9 cellular contexts compared by ENCODE assay signal in the genomic region with DNA sequence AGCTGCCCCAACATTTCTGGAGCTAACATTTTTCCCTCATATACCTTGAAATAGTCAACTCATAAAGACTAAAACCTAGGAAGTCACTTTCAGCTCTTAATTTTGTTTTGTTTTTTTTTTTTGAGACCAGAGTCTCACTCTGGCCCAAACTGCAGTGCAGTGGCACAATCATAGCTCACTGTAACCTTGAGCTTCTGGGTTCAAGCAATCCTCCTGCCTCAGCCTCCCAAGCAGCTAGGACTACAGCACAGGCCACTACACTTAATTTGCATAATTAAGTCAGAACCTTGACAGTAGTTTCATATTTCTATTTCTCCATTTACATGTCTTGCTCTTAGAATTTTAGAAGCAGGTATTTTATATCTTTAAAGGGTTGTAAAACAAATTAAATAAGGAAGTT.
"Had no signal": no experiment of that assay in that cellular context is flagged by ENCODE, and none has a peak within 500 bp of the region (broad histone marks: within the 10 kb centered on the region; RNA-seq: fewer than 3 reads in every experiment).

No MANE protein-coding gene starts in this region.

- H3K36me3 ChIP-seq: ascending aorta, left lung, ovary, stomach, thoracic aorta had no signal

- H3K9me3 ChIP-seq: ascending aorta, left lung, ovary, stomach, thoracic aorta had no signal

- H3K27ac ChIP-seq: ascending aorta, left lung, ovary, stomach, thoracic aorta had no signal

- H3K4me3 ChIP-seq: ascending aorta, left lung, ovary, stomach, thoracic aorta had no signal

- DNase-seq: activated CD4-positive, alpha-beta T cell treated with anti-CD3 and anti-CD28 coated beads, Interleukin-2, amount 50 U/mL, for 1 hour; activated T-cell treated with anti-CD3 and anti-CD28 coated beads, Interleukin-2, amount 50 U/mL, for 1 hour; left lung; ovary; stimulated activated CD4-positive, alpha-beta T cell treated with anti-CD3 and anti-CD28 coated beads, Interleukin-4, amount 100 ng/mL, for 1 hour; stimulated activated CD8-positive, alpha-beta memory T cell treated with anti-CD3 and anti-CD28 coated beads, Interleukin-4, amount 100 ng/mL, for 48 hours; stomach had no signal

- ATAC-seq: left lung had no signal

- H3K27me3 ChIP-seq: ascending aorta, left lung, ovary, stomach had no signal
